Comparison of ENCODE assay signal across 1 cellular context in the genomic region with DNA sequence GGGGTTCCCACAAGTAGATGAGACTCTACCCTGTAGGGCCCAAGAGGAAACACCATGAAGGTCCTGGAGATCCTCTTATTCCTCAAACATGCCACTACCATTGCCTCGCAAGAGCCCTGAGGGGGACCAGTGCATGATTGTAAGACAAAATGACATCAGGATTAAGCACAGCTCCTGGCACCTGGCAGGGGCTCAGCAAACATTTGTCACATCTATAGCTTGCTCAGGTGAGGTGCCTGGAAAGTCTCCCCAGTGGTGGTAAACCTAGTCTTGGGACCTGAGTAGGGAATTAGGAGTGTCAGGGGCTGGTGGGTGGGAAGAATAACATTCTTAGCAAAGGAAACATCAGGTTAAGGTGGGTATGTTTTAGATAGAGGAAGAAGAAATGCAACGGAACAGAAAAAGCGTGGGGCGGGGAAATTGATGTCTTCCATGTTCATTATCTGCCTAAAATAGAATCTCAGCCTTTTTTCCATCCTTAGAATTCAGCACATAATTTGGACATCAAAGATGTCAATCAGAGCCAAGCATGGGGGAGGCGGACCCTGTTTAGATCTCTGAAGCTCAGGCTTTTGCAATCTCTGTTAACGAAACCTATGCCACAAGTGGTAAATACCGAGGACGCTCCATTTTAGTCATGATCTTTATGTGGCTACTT.
TF ChIP-seq lines count a peak whose summit lies in the region.

No MANE protein-coding gene starts in this region.

TF ChIP-seq in WTC11, 78 proteins besides CTCF, POLR2A, EP300 and RAD21 (continued from another document):
- no peak for TF ChIP-seq ZNF281 (CRISPR knock-in tag; IDR thresholded peaks at IDR 0.05)
- no peak for TF ChIP-seq TP53 (CRISPR knock-in tag; IDR thresholded peaks at IDR 0.05)
- TF ChIP-seq ZMAT4 (CRISPR knock-in tag; IDR thresholded peaks at IDR 0.05): no peak
- no peak for TF ChIP-seq TEAD1 (CRISPR knock-in tag; IDR thresholded peaks at IDR 0.05)
- no peak for TF ChIP-seq NFATC4 (CRISPR knock-in tag; IDR thresholded peaks at IDR 0.05)
- TF ChIP-seq IRF2 (CRISPR knock-in tag; IDR thresholded peaks at IDR 0.05; ENCODE audit: borderline replicate concordance, low read depth): no peak
- no peak for TF ChIP-seq ZNF317 (CRISPR knock-in tag; IDR thresholded peaks at IDR 0.05; ENCODE audit: borderline replicate concordance, low read depth)
- no peak for TF ChIP-seq ZBTB21 (CRISPR knock-in tag; IDR thresholded peaks at IDR 0.05; ENCODE audit: borderline replicate concordance)
